Comparison of ENCODE assay signal across 29 cellular contexts in genomic region chr15:57048930-57049550, GRCh38.
DNase-seq lines count a peak whose midpoint lies in the region; ATAC-seq and TF ChIP-seq lines count a peak whose summit lies in the region.
"Had no signal": no experiment of that assay in that cellular context is flagged by ENCODE, and none has a peak within 500 bp of the region (broad histone marks: within the 10 kb centered on the region; RNA-seq: fewer than 3 reads in every experiment).

No MANE protein-coding gene starts in this region.

- H3K27me3 Mint-ChIP-seq in glutamatergic neuron (ENCODE audit: unreplicated experiment), result peaks cover 1% of the 10 kb centered on the region
- H3K27me3 Mint-ChIP-seq: activated CD4-positive, alpha-beta T cell treated with anti-CD3 and anti-CD28 coated beads for 36 hours; activated naive CD4-positive, alpha-beta T cell treated with anti-CD3 and anti-CD28 coated beads, Interleukin-2, amount 50 U/mL, for 24 hours; activated T-helper 17 cell treated with anti-CD3 and anti-CD28 coated beads, Interleukin-2, amount 50 U/mL, for 72 hours; memory B cell; stimulated activated memory B cell treated with anti-CD40 and anti-IgM and Interleukin-4, amounts not matched to agents 10 μg/mL and 1 μg/mL and 100 μg/mL, for 72 hours had no signal

- no peaks in the 10 kb centered on the region for H3K9me3 Mint-ChIP-seq in glutamatergic neuron (ENCODE audit: unreplicated experiment)
- H3K9me3 Mint-ChIP-seq: activated naive CD4-positive, alpha-beta T cell treated with anti-CD3 and anti-CD28 coated beads, Interleukin-2, amount 50 U/mL, for 24 hours; activated T-helper 17 cell treated with anti-CD3 and anti-CD28 coated beads, Interleukin-2, amount 50 U/mL, for 72 hours; memory B cell; stimulated activated memory B cell treated with anti-CD40 and anti-IgM and Interleukin-4, amounts not matched to agents 10 μg/mL and 1 μg/mL and 100 μg/mL, for 72 hours; T-helper 2 cell treated with Interferon-gamma antibody and Interleukin-4, amounts not matched to agents 5 μg/mL and 100 μg/mL, for 36 hours had no signal

- H3K4me3 Mint-ChIP-seq in glutamatergic neuron (ENCODE audit: unreplicated experiment), result no peak overlapping the region
- H3K4me3 Mint-ChIP-seq: activated CD4-positive, alpha-beta T cell treated with anti-CD3 and anti-CD28 coated beads for 36 hours; activated naive CD4-positive, alpha-beta T cell treated with anti-CD3 and anti-CD28 coated beads, Interleukin-2, amount 50 U/mL, for 24 hours; activated T-helper 17 cell treated with anti-CD3 and anti-CD28 coated beads, Interleukin-2, amount 50 U/mL, for 72 hours; memory B cell; stimulated activated memory B cell treated with anti-CD40 and anti-IgM and Interleukin-4, amounts not matched to agents 10 μg/mL and 1 μg/mL and 100 μg/mL, for 72 hours; T-helper 2 cell treated with Interferon-gamma antibody and Interleukin-4, amounts not matched to agents 5 μg/mL and 100 μg/mL, for 36 hours had no signal

- H3K4me3 ChIP-seq in HEK293 (ENCODE audit: low read depth, low read length) (no peak overlapping the region), brain microvascular endothelial cell (ENCODE audit: low read depth, low read length) (no peak overlapping the region), skeletal muscle satellite cell (ENCODE audit: low read length) (no peak overlapping the region), lower lobe of right lung (no peak overlapping the region)
- H3K4me3 ChIP-seq: gastroesophageal sphincter, HAP-1, sigmoid colon, thoracic aorta, uterus had no signal

- H3K27me3 ChIP-seq in brain microvascular endothelial cell (replicated peaks) (no peaks in the 10 kb centered on the region), skeletal muscle satellite cell (ENCODE audit: control insufficient read depth, insufficient read depth, low read length) (no peaks in the 10 kb centered on the region), lower lobe of right lung (ENCODE audit: low read depth) (no peaks in the 10 kb centered on the region)
- H3K27me3 ChIP-seq: BE2C, gastroesophageal sphincter, sigmoid colon, uterus had no signal

- H3K27ac ChIP-seq in HEK293 (ENCODE audit: extremely low read depth, low read depth, low read length) (no peak overlapping the region), brain microvascular endothelial cell (peak overlapping the region; percentile 73), lower lobe of right lung (no peak overlapping the region)
- H3K27ac ChIP-seq: gastroesophageal sphincter, sigmoid colon, thoracic aorta, uterus had no signal

- no peaks in the 10 kb centered on the region for H3K36me3 ChIP-seq in HEK293 (ENCODE audit: control insufficient read depth in 2 of 2, insufficient read depth in 1 of 2, low read length in 2 of 2)
- no peaks in the 10 kb centered on the region for H3K36me3 ChIP-seq in brain microvascular endothelial cell (replicated peaks)
- H3K36me3 ChIP-seq in skeletal muscle satellite cell (ENCODE audit: insufficient read depth, low read length), result no peaks in the 10 kb centered on the region
- H3K36me3 ChIP-seq in lower lobe of right lung, result no peaks in the 10 kb centered on the region
- H3K36me3 ChIP-seq: BE2C, gastroesophageal sphincter, HAP-1, sigmoid colon, thoracic aorta, uterus had no signal

- in situ Hi-C loops in brain microvascular endothelial cell (cut with HindIII; ENCODE audit: low pct_ligation_motif_present, low sequenced_read_pairs), result no loop called here

- H3K9me3 ChIP-seq in HEK293 (ENCODE audit: control insufficient read depth, insufficient read depth, low read depth, low read length) (no peaks in the 10 kb centered on the region), skeletal muscle satellite cell (replicated peaks; ENCODE audit: low read length) (no peaks in the 10 kb centered on the region), lower lobe of right lung (no peaks in the 10 kb centered on the region)
- H3K9me3 ChIP-seq: BE2C, gastroesophageal sphincter, HAP-1, sigmoid colon, thoracic aorta, uterus had no signal

- TF ChIP-seq CTCF in HEK293 (tag by site-specific recombination; IDR thresholded peaks at IDR 0.05) (no peak), brain microvascular endothelial cell (IDR thresholded peaks at IDR 0.05; ENCODE audit: low read depth, low read length, missing control alignments) (no peak), glutamatergic neuron (IDR thresholded peaks at IDR 0.05; ENCODE audit: partially characterized antibody, unreplicated experiment) (no peak), lower lobe of right lung (IDR thresholded peaks at IDR 0.05) (no peak)

- H3K9ac ChIP-seq in skeletal muscle satellite cell (ENCODE audit: low read depth, low read length), result no peak overlapping the region

- DNase-seq in brain microvascular endothelial cell (peak; percentile 53), left kidney (ENCODE audit: low read depth, low spot score) (peak; percentile 16), glutamatergic neuron (no peak), lower lobe of right lung (no peak)
- DNase-seq: activated CD4-positive, alpha-beta T cell treated with anti-CD3 and anti-CD28 coated beads for 36 hours; BE2C; central memory CD4-positive, alpha-beta T cell; DMS53; hippocampal formation; KG1; NCI-H1092 treated with DMSO at 0.1 percent for 48 hours; NCI-H1694 treated with DMSO at 0.1 percent for 48 hours; NCI-H446; NCI-H82; sigmoid colon; stimulated activated CD4-positive, alpha-beta T cell treated with anti-CD3 and anti-CD28 coated beads, Interleukin-15, amount 100 ng/mL, for 24 hours; uterus had no signal

- intact Hi-C loops in lower lobe of right lung (cut with DNase I), result no loop called here

- peaks cover 16% of the 10 kb centered on the region for H3K4me1 Mint-ChIP-seq in glutamatergic neuron (ENCODE audit: low read depth, unreplicated experiment)

- ATAC-seq in lower lobe of right lung (no peak), GM18867 (IDR thresholded peaks at IDR 0.05; ENCODE audit: unreplicated experiment) (no peak)
- ATAC-seq: activated CD4-positive, alpha-beta T cell treated with anti-CD3 and anti-CD28 coated beads for 36 hours; activated T-helper 17 cell treated with anti-CD3 and anti-CD28 coated beads, Interleukin-2, amount 50 U/mL, for 72 hours; gastroesophageal sphincter; left lobe of liver; stimulated activated memory B cell treated with anti-CD40 and anti-IgM and Interleukin-4, amounts not matched to agents 10 μg/mL and 1 μg/mL and 100 μg/mL, for 72 hours had no signal

- CTCF ChIA-PET in HEK293 (lab: Yijun Ruan, JAX), result no interaction called here

- no peak overlapping the region for H3K27ac Mint-ChIP-seq in glutamatergic neuron (ENCODE audit: unreplicated experiment)
- H3K27ac Mint-ChIP-seq: activated CD4-positive, alpha-beta T cell treated with anti-CD3 and anti-CD28 coated beads for 36 hours; activated naive CD4-positive, alpha-beta T cell treated with anti-CD3 and anti-CD28 coated beads, Interleukin-2, amount 50 U/mL, for 24 hours; activated T-helper 17 cell treated with anti-CD3 and anti-CD28 coated beads, Interleukin-2, amount 50 U/mL, for 72 hours; memory B cell; stimulated activated memory B cell treated with anti-CD40 and anti-IgM and Interleukin-4, amounts not matched to agents 10 μg/mL and 1 μg/mL and 100 μg/mL, for 72 hours; T-helper 2 cell treated with Interferon-gamma antibody and Interleukin-4, amounts not matched to agents 5 μg/mL and 100 μg/mL, for 36 hours had no signal

- POLR2A ChIA-PET in HEK293 (lab: Yijun Ruan, JAX), result no interaction called here

- H3K4me1 ChIP-seq in HEK293 (ENCODE audit: control insufficient read depth, insufficient read depth, low read length) (peaks cover 9% of the 10 kb centered on the region), skeletal muscle satellite cell (ENCODE audit: control insufficient read depth, insufficient read depth, low read length) (peaks cover 16% of the 10 kb centered on the region), lower lobe of right lung (peaks cover 5% of the 10 kb centered on the region)
- H3K4me1 ChIP-seq: uterus had no signal

- H3K4me2 ChIP-seq in skeletal muscle satellite cell (ENCODE audit: low read length), result peak overlapping the region; percentile 10

- H3K36me3 Mint-ChIP-seq in glutamatergic neuron (ENCODE audit: unreplicated experiment), result no peaks in the 10 kb centered on the region

TF ChIP-seq in HEK293, 187 proteins besides CTCF, POLR2A, EP300 and RAD21:
- no peak for TF ChIP-seq ZNF785 (tag by site-specific recombination; IDR thresholded peaks at IDR 0.05)
- TF ChIP-seq PRDM10 (tag by site-specific recombination; IDR thresholded peaks at IDR 0.05), result peak; percentile 63

Comparison
In these comparisons a context has a peak if more than half of its experiments do, and no peak if none do; other contexts are left out.
1. DNase-seq: peak in brain microvascular endothelial cell (single experiment) and left kidney (single experiment); none in glutamatergic neuron (single experiment) and lower lobe of right lung (single experiment).